ENCODE assay signal across 19 cellular contexts in the genomic region with DNA sequence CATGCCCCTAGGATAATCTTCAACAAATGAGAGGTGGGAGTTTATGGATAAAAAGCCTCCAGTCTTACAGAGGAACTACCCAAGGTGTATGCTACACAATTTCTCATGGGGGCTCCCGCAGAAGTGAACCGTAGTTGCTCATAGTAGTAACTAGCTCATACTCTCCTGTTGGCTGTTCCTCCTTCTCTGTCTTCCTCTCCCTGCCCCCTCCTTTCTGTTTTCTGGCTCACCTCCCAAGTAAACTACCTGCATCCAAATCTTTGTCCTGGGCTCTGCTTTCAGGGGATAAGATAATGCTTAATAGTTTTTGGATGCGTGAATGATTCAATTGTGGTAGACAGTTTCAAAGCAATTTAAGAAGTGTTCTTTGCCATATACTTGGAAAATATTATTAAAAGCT.
DNase-seq lines count a peak whose midpoint lies in the region; ATAC-seq and TF ChIP-seq lines count a peak whose summit lies in the region.
"Had no signal": no experiment of that assay in that cellular context is flagged by ENCODE, and none has a peak within 500 bp of the region (broad histone marks: within the 10 kb centered on the region; RNA-seq: fewer than 3 reads in every experiment).

No MANE protein-coding gene starts in this region.

- H3K36me3 ChIP-seq in body of pancreas (replicated peaks in 1 of 2; ENCODE audit: insufficient read depth in 1 of 2, low read depth in 2 of 2) (no peaks in the 10 kb centered on the region), parathyroid adenoma (ENCODE audit: control insufficient read depth, insufficient read depth, low read length) (no peaks in the 10 kb centered on the region)
- H3K36me3 ChIP-seq: BE2C had no signal

- no peak overlapping the region for H2AFZ ChIP-seq in parathyroid adenoma

- intact Hi-C loops in body of pancreas (cut with DNase I), result loop anchor here (10.0 kb wide), 2 partner anchors 461 to 551 kb away; no protein-coding TSS in a partner anchor

- peak; percentile 18 for DNase-seq in NCI-H2029 treated with DMSO at 0.1 percent for 48 hours (lab: John Stamatoyannopoulos, UW)
- no peak for DNase-seq in NCI-H2029 (lab: John Stamatoyannopoulos, UW)
- DNase-seq in body of pancreas, result peak in 1 of 4 donors; percentile 38
- no peak for DNase-seq in amygdala (lab: John Stamatoyannopoulos, UW)
- DNase-seq: AML-193; BE2C; Calu3; CD4-positive, alpha-beta T cell; COR-L47; DMS53; DMS79 treated with DMSO at 0.1 percent for 48 hours; GF-D8; H9; HFFc6 had no signal

- H3K27ac ChIP-seq in body of pancreas (no peak overlapping the region), parathyroid adenoma (no peak overlapping the region)
- H3K27ac ChIP-seq: 22Rv1; BLaER1 treated with 17β-estradiol and CSF1 and Interleukin-3, amounts not matched to agents 10 nM and 100 nM had no signal

- ATAC-seq in body of pancreas, result peak; percentile 55
- ATAC-seq in GM18498 (IDR thresholded peaks at IDR 0.05; ENCODE audit: unreplicated experiment), result no peak

- no peaks in the 10 kb centered on the region for H3K27me3 ChIP-seq in body of pancreas
- no peaks in the 10 kb centered on the region for H3K27me3 ChIP-seq in parathyroid adenoma (ENCODE audit: control insufficient read depth, insufficient read depth, low read length)
- H3K27me3 ChIP-seq: BE2C; BLaER1 treated with 17β-estradiol and CSF1 and Interleukin-3, amounts not matched to agents 10 nM and 100 nM had no signal

- H3K9ac ChIP-seq in parathyroid adenoma, result no peak overlapping the region
- H3K9ac ChIP-seq: BLaER1 treated with 17β-estradiol and CSF1 and Interleukin-3, amounts not matched to agents 10 nM and 100 nM had no signal

- H3K79me2 ChIP-seq in parathyroid adenoma, result no peaks in the 10 kb centered on the region

- TF ChIP-seq POLR2A in body of pancreas (IDR thresholded peaks at IDR 0.05), result no peak

- TF ChIP-seq CTCF in body of pancreas (IDR thresholded peaks at IDR 0.05) (no peak), parathyroid adenoma (IDR thresholded peaks at IDR 0.05) (no peak)

- H3K4me1 ChIP-seq in body of pancreas (peaks cover 12% of the 10 kb centered on the region), parathyroid adenoma (no peaks in the 10 kb centered on the region)
- H3K4me1 ChIP-seq: BE2C; BLaER1 treated with 17β-estradiol and CSF1 and Interleukin-3, amounts not matched to agents 10 nM and 100 nM had no signal

- H3K9me3 ChIP-seq in body of pancreas (no peaks in the 10 kb centered on the region), parathyroid adenoma (ENCODE audit: control insufficient read depth, low read length) (no peaks in the 10 kb centered on the region)
- H3K9me3 ChIP-seq: BE2C had no signal

- no peak overlapping the region for H3K4me3 ChIP-seq in body of pancreas
- H3K4me3 ChIP-seq in parathyroid adenoma (ENCODE audit: low read depth, low read length), result no peak overlapping the region
- H3K4me3 ChIP-seq: BLaER1 treated with 17β-estradiol and CSF1 and Interleukin-3, amounts not matched to agents 10 nM and 100 nM; GM23338 had no signal

- peak overlapping the region; percentile 6 for H3K4me2 ChIP-seq in parathyroid adenoma (ENCODE audit: low read length)
- H3K4me2 ChIP-seq: BLaER1 treated with 17β-estradiol and CSF1 and Interleukin-3, amounts not matched to agents 10 nM and 100 nM; GM23338 had no signal

- 45 to 56% methylated on average over 3 of the region's 3 CpGs for WGBS in body of pancreas, 2 donors
